11 cellular contexts compared by ENCODE assay signal in genomic region chr18:13831864-13832508, GRCh38. TPM values are rescaled to one million over a fixed set of nuclear protein-coding genes. Genes with fewer than 3 reads are reported as not detected.
DNase-seq lines count a peak whose midpoint lies in the region; ATAC-seq and TF ChIP-seq lines count a peak whose summit lies in the region.
"Had no signal": no experiment of that assay in that cellular context is flagged by ENCODE, and none has a peak within 500 bp of the region (broad histone marks: within the 10 kb centered on the region; RNA-seq: fewer than 3 reads in every experiment).

No MANE protein-coding gene starts in this region.

- H3K4me3 ChIP-seq in GM12864 (ENCODE audit: low read depth, low read length) (no peak overlapping the region), mucosa of descending colon (no peak overlapping the region), lower leg skin (ENCODE audit: low read depth, poor library complexity, severe bottlenecking) (no peak overlapping the region)
- H3K4me3 ChIP-seq: body of pancreas, spleen had no signal

- no peaks in the 10 kb centered on the region for H3K9me3 ChIP-seq in mucosa of descending colon
- H3K9me3 ChIP-seq: body of pancreas, spleen had no signal

- 71 to 75% methylated on average over 11 of the region's 11 CpGs for WGBS in lower leg skin, 2 donors

- TF ChIP-seq CTCF in GM12864 (IDR thresholded peaks at IDR 0.05; ENCODE audit: low read depth, low read length, missing control alignments) (peak; percentile 11), mucosa of descending colon (IDR thresholded peaks at IDR 0.05) (no peak), lower leg skin (IDR thresholded peaks at IDR 0.05) (no peak)

- no peaks in the 10 kb centered on the region for H3K4me1 ChIP-seq in mucosa of descending colon (ENCODE audit: low read depth)
- H3K4me1 ChIP-seq: body of pancreas, spleen had no signal

- ATAC-seq in SK-N-SH treated with all-trans-retinoic acid at 6 μM for 48 hours (peak; percentile 27), mucosa of descending colon (peak; percentile 46), GM21723 (IDR thresholded peaks at IDR 0.05; ENCODE audit: unreplicated experiment) (no peak)
- ATAC-seq: activated T-cell treated with anti-CD3 and anti-CD28 coated beads, Interleukin-2, amount 50 U/mL, for 4 hours; body of pancreas; naive thymus-derived CD8-positive, alpha-beta T cell had no signal

- no peak for TF ChIP-seq POLR2A in lower leg skin (IDR thresholded peaks at IDR 0.05)

- H3K36me3 ChIP-seq in mucosa of descending colon (ENCODE audit: low read depth) = no peaks in the 10 kb centered on the region
- H3K36me3 ChIP-seq: spleen had no signal

- DNase-seq in GM12864 (ENCODE audit: low read depth) (no peak), HuH-7 (ENCODE audit: low spot score) (peak; percentile 82), mucosa of descending colon (peak in 1 of 3 donors; percentile 15), lower leg skin (ENCODE audit: low spot score in 2 of 2) (no peak)
- DNase-seq in activated CD8-positive, alpha-beta memory T cell treated with anti-CD3 and anti-CD28 coated beads, Interleukin-2, amount 50 U/mL, for 48 hours = no peak
- DNase-seq: activated T-cell treated with anti-CD3 and anti-CD28 coated beads, Interleukin-2, amount 50 U/mL, for 4 hours; body of pancreas; naive thymus-derived CD8-positive, alpha-beta T cell; spleen had no signal

- intact Hi-C loops in mucosa of descending colon (cut with DNase I, micrococcal nuclease) (no loop called here), lower leg skin (cut with DNase I; ENCODE audit: low total_unique reads) (no loop called here)

TF ChIP-seq in SK-N-SH treated with all-trans-retinoic acid at 6 μM for 48 hours, 23 proteins besides CTCF, POLR2A, EP300 and RAD21:
- TF ChIP-seq PATZ1 (CRISPR knock-in tag; IDR thresholded peaks at IDR 0.05; ENCODE audit: borderline replicate concordance) = no peak
- TF ChIP-seq TOX (CRISPR knock-in tag; IDR thresholded peaks at IDR 0.05; ENCODE audit: borderline replicate concordance) = no peak
- TF ChIP-seq ZFP30 (CRISPR knock-in tag; IDR thresholded peaks at IDR 0.05) = no peak
- no peak for TF ChIP-seq OSR1 (CRISPR knock-in tag; IDR thresholded peaks at IDR 0.05)
- no peak for TF ChIP-seq BACH2 (CRISPR knock-in tag; IDR thresholded peaks at IDR 0.05; ENCODE audit: borderline replicate concordance)
- TF ChIP-seq ESRRG (CRISPR knock-in tag; IDR thresholded peaks at IDR 0.05) = no peak
- TF ChIP-seq PPARA (CRISPR knock-in tag; IDR thresholded peaks at IDR 0.05; ENCODE audit: borderline replicate concordance) = no peak
- no peak for TF ChIP-seq CSDC2 (CRISPR knock-in tag; IDR thresholded peaks at IDR 0.05)
- no peak for TF ChIP-seq ZC3H10 (CRISPR knock-in tag; IDR thresholded peaks at IDR 0.05)
- no peak for TF ChIP-seq CSRNP3 (CRISPR knock-in tag; IDR thresholded peaks at IDR 0.05)
- TF ChIP-seq, protein P1, sequence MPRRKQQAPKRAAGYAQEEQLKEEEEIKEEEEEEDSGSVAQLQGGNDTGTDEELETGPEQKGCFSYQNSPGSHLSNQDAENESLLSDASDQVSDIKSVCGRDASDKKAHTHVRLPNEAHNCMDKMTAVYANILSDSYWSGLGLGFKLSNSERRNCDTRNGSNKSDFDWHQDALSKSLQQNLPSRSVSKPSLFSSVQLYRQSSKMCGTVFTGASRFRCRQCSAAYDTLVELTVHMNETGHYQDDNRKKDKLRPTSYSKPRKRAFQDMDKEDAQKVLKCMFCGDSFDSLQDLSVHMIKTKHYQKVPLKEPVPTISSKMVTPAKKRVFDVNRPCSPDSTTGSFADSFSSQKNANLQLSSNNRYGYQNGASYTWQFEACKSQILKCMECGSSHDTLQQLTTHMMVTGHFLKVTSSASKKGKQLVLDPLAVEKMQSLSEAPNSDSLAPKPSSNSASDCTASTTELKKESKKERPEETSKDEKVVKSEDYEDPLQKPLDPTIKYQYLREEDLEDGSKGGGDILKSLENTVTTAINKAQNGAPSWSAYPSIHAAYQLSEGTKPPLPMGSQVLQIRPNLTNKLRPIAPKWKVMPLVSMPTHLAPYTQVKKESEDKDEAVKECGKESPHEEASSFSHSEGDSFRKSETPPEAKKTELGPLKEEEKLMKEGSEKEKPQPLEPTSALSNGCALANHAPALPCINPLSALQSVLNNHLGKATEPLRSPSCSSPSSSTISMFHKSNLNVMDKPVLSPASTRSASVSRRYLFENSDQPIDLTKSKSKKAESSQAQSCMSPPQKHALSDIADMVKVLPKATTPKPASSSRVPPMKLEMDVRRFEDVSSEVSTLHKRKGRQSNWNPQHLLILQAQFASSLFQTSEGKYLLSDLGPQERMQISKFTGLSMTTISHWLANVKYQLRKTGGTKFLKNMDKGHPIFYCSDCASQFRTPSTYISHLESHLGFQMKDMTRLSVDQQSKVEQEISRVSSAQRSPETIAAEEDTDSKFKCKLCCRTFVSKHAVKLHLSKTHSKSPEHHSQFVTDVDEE (CRISPR knock-in tag; IDR thresholded peaks at IDR 0.05) = no peak
- TF ChIP-seq ZFP3 (CRISPR knock-in tag; IDR thresholded peaks at IDR 0.05) = no peak
- no peak for TF ChIP-seq TCF4 (CRISPR knock-in tag; IDR thresholded peaks at IDR 0.05; ENCODE audit: borderline replicate concordance)
- no peak for TF ChIP-seq RARB (CRISPR knock-in tag; IDR thresholded peaks at IDR 0.05)
- TF ChIP-seq SNAI2 (CRISPR knock-in tag; IDR thresholded peaks at IDR 0.05) = no peak
- TF ChIP-seq CREB5 (CRISPR knock-in tag; IDR thresholded peaks at IDR 0.05; ENCODE audit: low read depth) = no peak

RNA-seq across cellular contexts. Expression of gene MC5R, which starts 8.0 kb away (rescaled TPM):
- total RNA-seq in mucosa of descending colon = not detected
- total RNA-seq in lower leg skin = not detected
- total RNA-seq: activated T-cell treated with anti-CD3 and anti-CD28 coated beads, Interleukin-2, amount 50 U/mL, for 4 hours; body of pancreas; naive thymus-derived CD8-positive, alpha-beta T cell; spleen had no signal
